ENCODE assay signal across 8 cellular contexts in the genomic region with DNA sequence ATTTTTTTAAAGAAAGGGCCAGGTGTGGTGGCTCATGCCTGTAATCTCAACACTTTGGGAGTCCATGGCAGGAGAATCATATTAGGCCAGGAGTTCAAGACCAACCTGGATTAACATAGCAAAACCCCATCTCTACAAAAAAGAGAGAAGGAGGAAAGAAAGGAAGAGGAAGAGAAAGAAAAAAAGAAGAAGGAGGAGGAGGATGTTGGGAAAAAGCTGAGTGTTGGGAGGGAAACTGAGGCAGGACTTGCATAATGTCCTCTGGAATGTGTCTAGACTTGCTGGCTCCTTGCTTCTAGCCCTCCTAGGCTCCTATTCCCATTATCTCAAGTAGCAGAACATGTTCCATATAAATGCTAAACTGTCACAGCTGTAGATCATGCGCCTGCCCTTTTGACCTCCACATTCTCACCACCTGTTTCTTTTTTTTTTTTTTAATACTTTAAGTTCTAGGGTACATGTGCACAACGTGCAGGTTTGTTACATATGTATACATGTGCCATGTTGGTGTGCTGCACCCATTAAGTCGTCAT. TPM values are rescaled to one million over a fixed set of nuclear protein-coding genes. Genes with fewer than 3 reads are reported as not detected.
"Had no signal": no experiment of that assay in that cellular context is flagged by ENCODE, and none has a peak within 500 bp of the region (broad histone marks: within the 10 kb centered on the region; RNA-seq: fewer than 3 reads in every experiment).

No MANE protein-coding gene starts in this region.

RNA-seq across cellular contexts. Expression of gene NPC1L1, which starts 11.4 kb away (rescaled TPM):
- total RNA-seq: activated naive CD4-positive, alpha-beta T cell treated with anti-CD3 and anti-CD28 coated beads for 36 hours; activated naive CD8-positive, alpha-beta T cell treated with anti-CD3 and anti-CD28 coated beads for 36 hours; activated T-helper 1 cell treated with anti-CD3 and anti-CD28 coated beads, Interleukin-12 subunit alpha, Interleukin-12 subunit beta, Interleukin-2, Interleukin-4 antibody, amounts not matched to agents 30 ng/mL and 10 ng/mL and 1 ng/mL, durations not matched to agents 14 hours and 24 hours and 36 hours; activated T-helper 2 cell treated with anti-CD3 and anti-CD28 coated beads, Interferon-gamma antibody, Interleukin-2, Interleukin-4, amounts not matched to agents 10 μg/mL and 5 μg/mL and 100 μg/mL, durations not matched to agents 14 hours and 24 hours and 36 hours; ascending aorta; cardiac muscle cell; cerebellum; chondrocyte had no signal
- polyA plus RNA-seq: cardiac muscle cell had no signal
